Comparison of ENCODE assay signal across 8 cellular contexts in genomic region chr5:68239485-68239884, GRCh38. TPM values are rescaled to one million over a fixed set of nuclear protein-coding genes. Genes with fewer than 3 reads are reported as not detected.
DNase-seq lines count a peak whose midpoint lies in the region; ATAC-seq and TF ChIP-seq lines count a peak whose summit lies in the region.

No MANE protein-coding gene starts in this region.

- 1 to 3% methylated on average over 7 of the region's 7 CpGs for WGBS in GM23248 (ENCODE audit: low coverage in 1 of 2, low lambda C conversion rate in 2 of 2, missing lambda C conversion rate in 2 of 2), 2 experiments
- no CpG with 5 or more reads among the region's 7 CpGs for WGBS in trophoblast cell (ENCODE audit: extremely low coverage, insufficient coverage, insufficient read length)

- H3K14ac ChIP-seq in trophoblast cell (ENCODE audit: low read length), result no peak overlapping the region

- no peak overlapping the region for H2BK120ac ChIP-seq in trophoblast cell (ENCODE audit: insufficient read depth, low read length, poor library complexity)

- no peak overlapping the region for H2BK5ac ChIP-seq in trophoblast cell (ENCODE audit: low read depth, low read length, poor library complexity)

- H4K20me1 ChIP-seq in DND-41 (ENCODE audit: insufficient read depth, low read length) (peaks cover 3% of the 10 kb centered on the region; the same call in 1 of the 2 replicates), GM23248 (ENCODE audit: insufficient read depth) (no peaks in the 10 kb centered on the region), fibroblast of lung (ENCODE audit: control insufficient read depth, extremely low read depth, insufficient read depth, low read length) (no peaks in the 10 kb centered on the region)

- in situ Hi-C loops in GM23248 (cut with MboI), result no loop called here

- no peak overlapping the region for H2AK5ac ChIP-seq in trophoblast cell (ENCODE audit: low read length)

- peak overlapping the region; percentile 40 for H3K18ac ChIP-seq in trophoblast cell (ENCODE audit: low read length)

- H3K9ac ChIP-seq in DND-41 (ENCODE audit: low read depth, low read length) (peak overlapping the region; percentile 38; the same call in 1 of the 2 replicates), GM23248 (peak overlapping the region; percentile 37), fibroblast of lung (ENCODE audit: insufficient read depth, low read length) (no peak overlapping the region), trophoblast cell (ENCODE audit: low read length) (no peak overlapping the region)

- H3K4ac ChIP-seq in trophoblast cell (ENCODE audit: low read depth, low read length), result no peak overlapping the region

- H3K79me2 ChIP-seq in DND-41 (ENCODE audit: insufficient read depth, low read length), result peaks cover 90% of the 10 kb centered on the region
- peaks cover 90% of the 10 kb centered on the region for H3K79me2 ChIP-seq in GM23248 (ENCODE audit: insufficient read depth)
- H3K79me2 ChIP-seq in fibroblast of lung (ENCODE audit: control insufficient read depth, insufficient read depth, low read length), result peaks cover 12% of the 10 kb centered on the region
- peaks cover 1% of the 10 kb centered on the region for H3K79me2 ChIP-seq in trophoblast cell (ENCODE audit: control insufficient read depth, insufficient read depth, low read length, poor library complexity)

- peaks cover 18% of the 10 kb centered on the region for H3F3A ChIP-seq in GM23248 (ENCODE audit: insufficient read depth)

- H3K4me3 ChIP-seq in DND-41 (ENCODE audit: low read depth in 1 of 2, low read length in 2 of 2) (peak overlapping the region in 1 of 2 experiments; percentile 45; a peak in 2 of 4 replicates), GM23248 (peak overlapping the region; percentile 26; the same call in 1 of the 2 replicates), fibroblast of lung (replicated peaks in 1 of 4; ENCODE audit: control extremely low read depth in 1 of 4, insufficient read depth in 1 of 4, low read depth in 3 of 4, low read length in 4 of 4) (no peak overlapping the region), trophoblast cell (ENCODE audit: low read depth, low read length) (no peak overlapping the region), thoracic aorta (peak overlapping the region; percentile 42)

- H3K27me3 ChIP-seq in DND-41 (ENCODE audit: insufficient read depth, low read length, poor library complexity), result no peaks in the 10 kb centered on the region
- no peaks in the 10 kb centered on the region for H3K27me3 ChIP-seq in GM23248 (replicated peaks; ENCODE audit: insufficient read depth)
- no peaks in the 10 kb centered on the region for H3K27me3 ChIP-seq in fibroblast of lung (ENCODE audit: control insufficient read depth, insufficient read depth, low read length)
- H3K27me3 ChIP-seq in trophoblast cell (ENCODE audit: insufficient read depth, low read length), result no peaks in the 10 kb centered on the region
- no peaks in the 10 kb centered on the region for H3K27me3 ChIP-seq in thoracic aorta (replicated peaks; ENCODE audit: insufficient read depth)

- H3K23ac ChIP-seq in trophoblast cell (ENCODE audit: low read length), result no peak overlapping the region

- H3K9me3 ChIP-seq in DND-41 (ENCODE audit: insufficient read depth, low read length, severe bottlenecking) (no peaks in the 10 kb centered on the region), GM23248 (ENCODE audit: low read depth) (no peaks in the 10 kb centered on the region), fibroblast of lung (ENCODE audit: control insufficient read depth, insufficient read depth, low read depth, low read length) (no peaks in the 10 kb centered on the region), trophoblast cell (ENCODE audit: insufficient read depth, low read depth, low read length) (no peaks in the 10 kb centered on the region), thoracic aorta (no peaks in the 10 kb centered on the region)

- peak; percentile 99 for ATAC-seq in DND-41 (ENCODE audit: insufficient read depth, low read depth)
- no peak for ATAC-seq in thoracic aorta (ENCODE audit: insufficient number of reproducible peaks, low FRiP score, low read depth)

- peak overlapping the region; percentile 35 for H4K8ac ChIP-seq in trophoblast cell (ENCODE audit: low read depth, low read length)

- H3K4me1 ChIP-seq in DND-41 (ENCODE audit: insufficient read depth, low read length) (peaks cover 79% of the 10 kb centered on the region), GM23248 (ENCODE audit: insufficient read depth) (peaks cover 37% of the 10 kb centered on the region), fibroblast of lung (ENCODE audit: control insufficient read depth, extremely low read depth, insufficient read depth, low read length) (peaks cover 10% of the 10 kb centered on the region), trophoblast cell (ENCODE audit: control insufficient read depth in 1 of 2, insufficient read depth in 2 of 2, low read length in 2 of 2) (peaks cover 3% of the 10 kb centered on the region in 2 experiments), thoracic aorta (ENCODE audit: control insufficient read depth in 1 of 2, low read depth in 2 of 2) (peaks cover 34 to 88% of the 10 kb centered on the region in 2 donors)

- peak overlapping the region; percentile 26 for H4K12ac ChIP-seq in trophoblast cell (ENCODE audit: low read depth, low read length)

- H2AFZ ChIP-seq in DND-41 (ENCODE audit: low read depth, low read length), result peak overlapping the region; percentile 45; the same call in 1 of the 2 replicates
- H2AFZ ChIP-seq in GM23248, result peak overlapping the region; percentile 6; the same call in 1 of the 2 replicates
- H2AFZ ChIP-seq in fibroblast of lung (ENCODE audit: low read length), result no peak overlapping the region
- H2AFZ ChIP-seq in trophoblast cell (ENCODE audit: insufficient read depth, low read length, poor library complexity), result no peak overlapping the region

- no peaks in the 10 kb centered on the region for H3K79me1 ChIP-seq in trophoblast cell (ENCODE audit: low read length)

- no peak overlapping the region for H4K91ac ChIP-seq in trophoblast cell (ENCODE audit: low read depth, low read length)

- no peak overlapping the region for H2BK12ac ChIP-seq in trophoblast cell (ENCODE audit: low read length)

- no peaks in the 10 kb centered on the region for H3K9me2 ChIP-seq in GM23248 (ENCODE audit: insufficient read depth)

- peak overlapping the region; percentile 67 for H3K4me2 ChIP-seq in DND-41 (ENCODE audit: insufficient read depth, low read length)
- peak overlapping the region; percentile 60 for H3K4me2 ChIP-seq in GM23248 (ENCODE audit: unreplicated experiment)
- H3K4me2 ChIP-seq in fibroblast of lung (ENCODE audit: extremely low read depth, insufficient read depth, low read length), result peak overlapping the region; percentile 70
- H3K4me2 ChIP-seq in trophoblast cell (ENCODE audit: low read length), result no peak overlapping the region

- H3K36me3 ChIP-seq in DND-41 (ENCODE audit: insufficient read depth, low read length) (peaks cover 19% of the 10 kb centered on the region), GM23248 (ENCODE audit: low read depth) (no peaks in the 10 kb centered on the region), fibroblast of lung (ENCODE audit: control insufficient read depth, insufficient read depth, low read length) (peaks cover 2% of the 10 kb centered on the region), trophoblast cell (ENCODE audit: control insufficient read depth in 1 of 2, insufficient read depth in 2 of 2, low read length in 2 of 2) (peaks cover 3% of the 10 kb centered on the region in 2 experiments), thoracic aorta (no peaks in the 10 kb centered on the region)

- DNase-seq in DND-41 (peak; percentile 85), GM23248 (peak; percentile 91), NAMALWA (ENCODE audit: low spot score) (peak; percentile 50), activated T-cell treated with anti-CD3 and anti-CD28 coated beads for 1 hour (ENCODE audit: low read depth) (peak; percentile 65), fibroblast of lung (ENCODE audit: low read depth in 2 of 2) (peak; percentile 90 to 91), trophoblast cell (peak in 1 of 2 donors; percentile 39), thoracic aorta (ENCODE audit: low spot score) (peak; percentile 52), NCI-H2227 (lab: John Stamatoyannopoulos, UW; ENCODE audit: unreplicated experiment) (no peak)

- TF ChIP-seq CTCF in DND-41 (IDR thresholded peaks at IDR 0.05; ENCODE audit: borderline replicate concordance, extremely low read depth, low read length, poor library complexity, severe bottlenecking) (peak; percentile 27), fibroblast of lung (conservative IDR thresholded peaks at IDR 0.05 in 1 of 2, IDR thresholded peaks at IDR 0.05 in 1 of 2; ENCODE audit: low read depth in 1 of 2, low read length in 2 of 2) (no peak), thoracic aorta (IDR thresholded peaks at IDR 0.05) (no peak)

- H3K27ac ChIP-seq in DND-41 (ENCODE audit: low read length) (peak overlapping the region; percentile 86), GM23248 (peak overlapping the region; percentile 51), fibroblast of lung (ENCODE audit: insufficient read depth, low read length) (peak overlapping the region; percentile 48), trophoblast cell (ENCODE audit: low read depth, low read length) (no peak overlapping the region), thoracic aorta (no peak overlapping the region)

RNA-seq across cellular contexts. Expression of gene PIK3R1, which starts 23.9 kb away (rescaled TPM):
- 14.4 and 28.3 TPM in 2 replicates for total RNA-seq in GM23248 (2014; rRNA removed; shearing (Covaris generic))
- polyA plus RNA-seq in GM23248 (2016; fragmentation: Nextera tagmentation; extraction: Ambion mirVana) (8.4 and 9.7 TPM in 2 replicates), fibroblast of lung (10.9 and 17.7 TPM in 2 replicates)
- total RNA-seq in fibroblast of lung (25.2 and 36.3 TPM in 2 replicates), thoracic aorta (10 to 100 TPM; 81.8 to 91.5 TPM)
- polyA plus RNA-seq in fibroblast of lung (2012), result 13.1 and 23.3 TPM in 2 replicates
- polyA minus RNA-seq in fibroblast of lung (ENCODE audit: low replicate concordance), result 61.5 and 102 TPM in 2 replicates
- 94.8 and 100 TPM in 2 replicates for polyA plus RNA-seq in trophoblast cell (2013)

Comparison
In these comparisons a context has a peak if more than half of its experiments do, and no peak if none do; other contexts are left out.
1. H2AFZ ChIP-seq: peak in DND-41 (single experiment) and GM23248 (single experiment); none in fibroblast of lung (single experiment) and trophoblast cell (single experiment).
2. H3K27ac ChIP-seq: peak in DND-41 (single experiment), GM23248 (single experiment) and fibroblast of lung (single experiment); none in trophoblast cell (single experiment) and thoracic aorta (0 of 2).
3. H3K4me3 ChIP-seq: peak in GM23248 (single experiment) and thoracic aorta (single experiment); none in fibroblast of lung (0 of 4) and trophoblast cell (single experiment).
4. H3K9ac ChIP-seq: peak in DND-41 (single experiment) and GM23248 (single experiment); none in fibroblast of lung (single experiment) and trophoblast cell (single experiment).